1 cellular context compared by ENCODE assay signal in the genomic region with DNA sequence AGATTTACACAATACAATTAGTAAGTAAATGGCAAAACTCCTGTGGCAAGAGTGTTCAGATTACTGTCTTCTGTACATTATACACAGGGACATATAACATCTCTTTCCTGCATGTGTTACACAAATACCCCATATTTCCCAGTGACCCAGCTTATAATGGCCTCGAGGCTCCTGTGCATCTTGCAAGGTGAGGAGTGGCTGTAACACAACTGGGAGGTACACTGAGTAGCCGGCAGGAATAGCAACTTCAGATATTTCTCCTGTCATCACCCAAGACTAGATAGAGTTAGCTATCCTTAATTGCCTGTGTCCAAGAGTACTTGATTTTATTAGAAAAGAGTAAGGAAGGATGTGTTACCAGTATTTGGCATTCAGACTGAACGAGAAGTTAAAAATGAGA.
TF ChIP-seq lines count a peak whose summit lies in the region.

No MANE protein-coding gene starts in this region.

TF ChIP-seq in IMR-90, 13 proteins besides CTCF, POLR2A, EP300 and RAD21 (continued from another document):
- TF ChIP-seq MXI1 (IDR thresholded peaks at IDR 0.05; ENCODE audit: borderline replicate concordance, low read depth, low read length) (no peak), CEBPB (IDR thresholded peaks at IDR 0.05; ENCODE audit: low read depth, low read length) (no peak), BHLHE40 (IDR thresholded peaks at IDR 0.05; ENCODE audit: low read depth, low read length) (no peak), USF2 (IDR thresholded peaks at IDR 0.05; ENCODE audit: low read depth, low read length) (no peak), SMC3 (IDR thresholded peaks at IDR 0.05; ENCODE audit: low read depth, low read length) (no peak), MAZ (IDR thresholded peaks at IDR 0.05; ENCODE audit: borderline replicate concordance, low read depth, low read length) (no peak), CHD1 (IDR thresholded peaks at IDR 0.05; ENCODE audit: low read depth, low read length) (no peak), ELK1 (IDR thresholded peaks at IDR 0.05; ENCODE audit: borderline replicate concordance, low read depth, low read length) (no peak)
